In genomic region chr6:107704377-107705013, GRCh38 we compare ENCODE assay signal across 8 cellular contexts.
A peak's percentile ranks its signal among the peaks of the same experiment; 100 is the strongest.
DNase-seq lines count a peak whose midpoint lies in the region; ATAC-seq and TF ChIP-seq lines count a peak whose summit lies in the region.

No MANE protein-coding gene starts in this region.

- intact Hi-C loops in left ventricle myocardium inferior (cut with micrococcal nuclease), result loop anchor here (2.0 kb wide), 1 partner anchor 30 kb away; no protein-coding TSS in a partner anchor

- H3K27ac ChIP-seq in Karpas-422 (ENCODE audit: low read length) (no peak overlapping the region), left ventricle myocardium inferior (replicated peaks) (no peak overlapping the region)

- no peak overlapping the region for H3K4me3 ChIP-seq in Karpas-422 (ENCODE audit: low read length)
- H3K4me3 ChIP-seq in left ventricle myocardium inferior, result no peak overlapping the region
- no peak overlapping the region for H3K4me3 ChIP-seq in skeletal muscle cell (ENCODE audit: low read depth, low read length)

- H2AFZ ChIP-seq in Karpas-422 (ENCODE audit: low read length), result no peak overlapping the region

- ATAC-seq in activated CD8-positive, alpha-beta memory T cell treated with anti-CD3 and anti-CD28 coated beads, Interleukin-2, amount 10 ng/mL, durations not matched to agents 7 days and 5 days, result peak; percentile 33
- no peak for ATAC-seq in activated CD8-positive, alpha-beta T cell treated with anti-CD3 and anti-CD28 coated beads, Interleukin-2, amount 10 ng/mL, durations not matched to agents 7 days and 5 days
- no peak for ATAC-seq in GM18861 (IDR thresholded peaks at IDR 0.05; ENCODE audit: unreplicated experiment)

- no peaks in the 10 kb centered on the region for H3K27me3 Mint-ChIP-seq in activated CD8-positive, alpha-beta memory T cell treated with anti-CD3 and anti-CD28 coated beads, Interleukin-2, amount 10 ng/mL, durations not matched to agents 7 days and 5 days
- H3K27me3 Mint-ChIP-seq in activated CD8-positive, alpha-beta T cell treated with anti-CD3 and anti-CD28 coated beads, Interleukin-2, amount 10 ng/mL, durations not matched to agents 7 days and 5 days (ENCODE audit: low read depth), result no peaks in the 10 kb centered on the region

- peak; percentile 88 for TF ChIP-seq CTCF in left ventricle myocardium inferior (IDR thresholded peaks at IDR 0.05; ENCODE audit: borderline replicate concordance)

- H3K27ac Mint-ChIP-seq in activated CD8-positive, alpha-beta memory T cell treated with anti-CD3 and anti-CD28 coated beads, Interleukin-2, amount 10 ng/mL, durations not matched to agents 7 days and 5 days, result no peak overlapping the region
- no peak overlapping the region for H3K27ac Mint-ChIP-seq in activated CD8-positive, alpha-beta T cell treated with anti-CD3 and anti-CD28 coated beads, Interleukin-2, amount 10 ng/mL, durations not matched to agents 7 days and 5 days

- no peak for DNase-seq in activated CD8-positive, alpha-beta memory T cell treated with anti-CD3 and anti-CD28 coated beads, Interleukin-2, amount 10 ng/mL, durations not matched to agents 7 days and 5 days
- DNase-seq in activated CD8-positive, alpha-beta memory T cell treated with anti-CD3 and anti-CD28 coated beads, Interleukin-2, amount 50 U/mL, for 4 hours, result no peak
- peak; percentile 82 for DNase-seq in Karpas-422
- peak; percentile 56 for DNase-seq in activated CD8-positive, alpha-beta T cell treated with anti-CD3 and anti-CD28 coated beads, Interleukin-2, amount 10 ng/mL, durations not matched to agents 7 days and 5 days
- DNase-seq in left ventricle myocardium inferior, result no peak
- peak; percentile 45 for DNase-seq in skeletal muscle cell (ENCODE audit: low read depth)
- no peak for DNase-seq in COR-L47 (lab: John Stamatoyannopoulos, UW)

- H3K9me2 ChIP-seq in Karpas-422 (replicated peaks; ENCODE audit: insufficient read depth, low read length), result no peaks in the 10 kb centered on the region

- H3K36me3 ChIP-seq in Karpas-422 (ENCODE audit: insufficient read depth, low read length), result no peaks in the 10 kb centered on the region
- H3K36me3 ChIP-seq in left ventricle myocardium inferior, result no peaks in the 10 kb centered on the region

- H3K9me3 ChIP-seq in Karpas-422 (ENCODE audit: low read length), result no peaks in the 10 kb centered on the region
- H3K9me3 ChIP-seq in left ventricle myocardium inferior (replicated peaks), result no peaks in the 10 kb centered on the region

- no peaks in the 10 kb centered on the region for H3K79me2 ChIP-seq in Karpas-422 (ENCODE audit: low read length)

- H4K20me1 ChIP-seq in Karpas-422 (ENCODE audit: insufficient read depth, low read depth, low read length), result no peaks in the 10 kb centered on the region

- H3K4me1 ChIP-seq in Karpas-422 (ENCODE audit: low read length) (peaks cover 4% of the 10 kb centered on the region; the same call in 1 of the 2 replicates), left ventricle myocardium inferior (no peaks in the 10 kb centered on the region)

- peaks cover 8% of the 10 kb centered on the region for H3K4me1 Mint-ChIP-seq in activated CD8-positive, alpha-beta memory T cell treated with anti-CD3 and anti-CD28 coated beads, Interleukin-2, amount 10 ng/mL, durations not matched to agents 7 days and 5 days
- peaks cover 19% of the 10 kb centered on the region for H3K4me1 Mint-ChIP-seq in activated CD8-positive, alpha-beta T cell treated with anti-CD3 and anti-CD28 coated beads, Interleukin-2, amount 10 ng/mL, durations not matched to agents 7 days and 5 days (ENCODE audit: low read depth)

- H3K27me3 ChIP-seq in Karpas-422 (ENCODE audit: low read length) (no peaks in the 10 kb centered on the region), left ventricle myocardium inferior (ENCODE audit: low read depth) (peaks cover 6% of the 10 kb centered on the region)

- H3K36me3 Mint-ChIP-seq in activated CD8-positive, alpha-beta memory T cell treated with anti-CD3 and anti-CD28 coated beads, Interleukin-2, amount 10 ng/mL, durations not matched to agents 7 days and 5 days, result peaks cover 1% of the 10 kb centered on the region
- peaks cover 31% of the 10 kb centered on the region for H3K36me3 Mint-ChIP-seq in activated CD8-positive, alpha-beta T cell treated with anti-CD3 and anti-CD28 coated beads, Interleukin-2, amount 10 ng/mL, durations not matched to agents 7 days and 5 days (ENCODE audit: low read depth)

- no peak overlapping the region for H3K4me3 Mint-ChIP-seq in activated CD8-positive, alpha-beta memory T cell treated with anti-CD3 and anti-CD28 coated beads, Interleukin-2, amount 10 ng/mL, durations not matched to agents 7 days and 5 days
- H3K4me3 Mint-ChIP-seq in activated CD8-positive, alpha-beta T cell treated with anti-CD3 and anti-CD28 coated beads, Interleukin-2, amount 10 ng/mL, durations not matched to agents 7 days and 5 days, result no peak overlapping the region

- CTCF ChIA-PET in activated CD8-positive, alpha-beta memory T cell treated with anti-CD3 and anti-CD28 coated beads, Interleukin-2, amount 10 ng/mL, durations not matched to agents 7 days and 5 days (lab: Charles Lee), result interaction anchor here (0.7 to 2.4 kb wide), 13 partner anchors 9 to 571 kb away, joined by 3 to 13 read pairs (median 4); no protein-coding TSS in a partner anchor
- CTCF ChIA-PET in activated CD8-positive, alpha-beta T cell treated with anti-CD3 and anti-CD28 coated beads, Interleukin-2, amount 10 ng/mL, durations not matched to agents 7 days and 5 days (lab: Charles Lee), result interaction anchor here (0.5 to 3.5 kb wide), 32 partner anchors 9 to 399 kb away, joined by 3 to 31 read pairs (median 4); partner anchors contain the start of genes PDSS2 and SEC63

- H3K9me3 Mint-ChIP-seq in activated CD8-positive, alpha-beta memory T cell treated with anti-CD3 and anti-CD28 coated beads, Interleukin-2, amount 10 ng/mL, durations not matched to agents 7 days and 5 days (ENCODE audit: low read depth), result no peaks in the 10 kb centered on the region
- no peaks in the 10 kb centered on the region for H3K9me3 Mint-ChIP-seq in activated CD8-positive, alpha-beta T cell treated with anti-CD3 and anti-CD28 coated beads, Interleukin-2, amount 10 ng/mL, durations not matched to agents 7 days and 5 days (ENCODE audit: insufficient read depth)

- POLR2A ChIA-PET in activated CD8-positive, alpha-beta T cell treated with anti-CD3 and anti-CD28 coated beads, Interleukin-2, amount 10 ng/mL, durations not matched to agents 7 days and 5 days (lab: Charles Lee), result no interaction called here

- no peak overlapping the region for H3K9ac ChIP-seq in Karpas-422 (ENCODE audit: low read length)

- H3K4me2 ChIP-seq in Karpas-422 (ENCODE audit: low read depth, low read length, poor library complexity, severe bottlenecking), result peak overlapping the region; percentile 12

Comparison
In these comparisons a context has a peak if more than half of its experiments do, and no peak if none do; other contexts are left out.
1. DNase-seq: peak in Karpas-422 (single experiment), activated CD8-positive, alpha-beta T cell treated with anti-CD3 and anti-CD28 coated beads, Interleukin-2, amount 10 ng/mL, durations not matched to agents 7 days and 5 days (single experiment) and skeletal muscle cell (single experiment); none in activated CD8-positive, alpha-beta memory T cell treated with anti-CD3 and anti-CD28 coated beads, Interleukin-2, amount 10 ng/mL, durations not matched to agents 7 days and 5 days (single experiment), activated CD8-positive, alpha-beta memory T cell treated with anti-CD3 and anti-CD28 coated beads, Interleukin-2, amount 50 U/mL, for 4 hours (single experiment), left ventricle myocardium inferior (single experiment) and COR-L47 (single experiment).